Comparison of ENCODE assay signal across 17 cellular contexts in the genomic region with DNA sequence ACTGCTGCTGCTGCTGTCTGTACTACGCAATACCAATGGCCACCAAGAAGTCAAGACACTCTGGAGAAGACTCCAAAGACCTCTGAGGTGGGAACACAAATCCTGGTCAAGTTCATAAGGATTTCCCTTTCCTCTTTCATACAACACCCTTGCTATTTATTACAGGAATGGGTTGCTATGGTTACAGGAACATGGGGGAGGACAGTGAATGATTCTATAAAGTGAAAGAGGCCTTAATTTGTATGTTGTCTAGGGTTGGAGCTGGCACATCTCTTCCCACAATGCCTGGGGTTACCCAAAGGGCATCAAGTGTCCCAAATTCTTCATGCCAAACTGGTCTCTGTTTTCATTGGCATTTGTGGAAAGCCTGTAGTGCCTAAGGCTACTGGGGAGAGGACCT. TPM values are rescaled to one million over a fixed set of nuclear protein-coding genes. Genes with fewer than 3 reads are reported as not detected.
"Had no signal": no experiment of that assay in that cellular context is flagged by ENCODE, and none has a peak within 500 bp of the region (broad histone marks: within the 10 kb centered on the region; RNA-seq: fewer than 3 reads in every experiment).

No MANE protein-coding gene starts in this region.

- DNase-seq: activated naive CD4-positive, alpha-beta T cell treated with anti-CD3 and anti-CD28 coated beads, Interleukin-2, amount 50 U/mL, for 16 hours; activated T-cell treated with anti-CD3 and anti-CD28 coated beads, Interleukin-2, amount 50 U/mL, for 1 hour; adrenal gland; central memory CD4-positive, alpha-beta T cell; effector CD4-positive, alpha-beta T cell; esophagus squamous epithelium; foreskin fibroblast; glutamatergic neuron; psoas muscle; upper lobe of left lung had no signal

- H3K9me3 Mint-ChIP-seq: stimulated activated naive CD8-positive, alpha-beta T cell treated with anti-CD3 and anti-CD28 coated beads, Interleukin-15, Interleukin-2, amounts not matched to agents 100 ng/mL and 50 ng/mL, for 24 hours had no signal

- H3K4me1 Mint-ChIP-seq: neural crest cell had no signal

- H3K36me3 ChIP-seq: adrenal gland, esophagus squamous epithelium, suprapubic skin, upper lobe of left lung had no signal

- H3K27ac Mint-ChIP-seq: stimulated activated naive CD8-positive, alpha-beta T cell treated with anti-CD3 and anti-CD28 coated beads, Interleukin-15, Interleukin-2, amounts not matched to agents 100 ng/mL and 50 ng/mL, for 24 hours had no signal

- H3K9me3 ChIP-seq: adrenal gland, esophagus squamous epithelium, psoas muscle, suprapubic skin, upper lobe of left lung had no signal

- H3K27me3 ChIP-seq: adrenal gland, suprapubic skin, upper lobe of left lung had no signal

- H3K4me3 ChIP-seq: adrenal gland, coronary artery, esophagus squamous epithelium, lung, psoas muscle, suprapubic skin, upper lobe of left lung had no signal

- H3K27ac ChIP-seq: adrenal gland, coronary artery, esophagus squamous epithelium, psoas muscle, suprapubic skin, upper lobe of left lung had no signal

- H3K4me3 Mint-ChIP-seq: neural crest cell; stimulated activated naive CD8-positive, alpha-beta T cell treated with anti-CD3 and anti-CD28 coated beads, Interleukin-15, Interleukin-2, amounts not matched to agents 100 ng/mL and 50 ng/mL, for 24 hours had no signal

- H3K4me1 ChIP-seq: adrenal gland, psoas muscle, suprapubic skin, upper lobe of left lung had no signal

- H3K27me3 Mint-ChIP-seq: stimulated activated naive CD8-positive, alpha-beta T cell treated with anti-CD3 and anti-CD28 coated beads, Interleukin-15, Interleukin-2, amounts not matched to agents 100 ng/mL and 50 ng/mL, for 24 hours had no signal

- ATAC-seq: psoas muscle, sciatic nerve had no signal

RNA-seq across cellular contexts. Expression of gene SEC14L3, which starts 11.4 kb away (rescaled TPM):
- total RNA-seq: neural crest cell, osteoblast, psoas muscle, sciatic nerve, suprapubic skin had no signal
- polyA plus RNA-seq: adrenal gland had no signal

RNA-seq across cellular contexts. Expression of gene SEC14L4, which starts 22.3 kb away (rescaled TPM):
- total RNA-seq: esophagus squamous epithelium, psoas muscle had no signal
